Comparison of ENCODE assay signal across 8 cellular contexts in the genomic region with DNA sequence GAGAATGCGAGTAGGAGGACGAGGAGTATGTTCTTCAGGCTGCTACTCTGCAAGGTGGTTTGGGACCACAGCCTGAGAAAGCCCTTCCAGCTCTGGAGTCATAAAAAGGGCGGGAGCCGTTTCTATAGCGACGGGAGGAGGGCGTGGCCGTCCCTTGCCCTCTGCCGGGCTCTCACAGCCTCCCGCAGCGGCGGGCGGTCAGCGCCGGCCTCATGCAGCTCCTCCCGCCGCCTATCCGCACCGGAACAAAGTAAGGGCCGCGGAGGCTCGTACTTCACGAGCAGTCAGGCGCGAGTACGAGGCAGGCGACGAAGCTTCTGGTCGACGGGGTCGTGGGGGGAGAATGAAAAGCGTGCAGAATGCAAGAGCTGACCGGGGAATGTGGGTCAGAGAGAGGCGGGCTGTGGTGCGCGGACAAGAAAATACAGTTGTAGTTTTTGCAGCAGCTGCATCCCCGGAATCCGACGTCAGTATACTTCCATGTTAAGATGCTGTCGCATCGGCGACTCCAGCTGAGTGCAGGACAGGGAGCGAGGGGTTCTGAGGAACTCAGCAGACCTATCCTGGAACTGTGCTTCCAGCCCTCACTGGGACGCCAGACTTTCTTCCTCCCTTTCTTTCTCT. TPM values are rescaled to one million over a fixed set of nuclear protein-coding genes. Genes with fewer than 3 reads are reported as not detected.
DNase-seq lines count a peak whose midpoint lies in the region; ATAC-seq and TF ChIP-seq lines count a peak whose summit lies in the region.

A gene with protein sequence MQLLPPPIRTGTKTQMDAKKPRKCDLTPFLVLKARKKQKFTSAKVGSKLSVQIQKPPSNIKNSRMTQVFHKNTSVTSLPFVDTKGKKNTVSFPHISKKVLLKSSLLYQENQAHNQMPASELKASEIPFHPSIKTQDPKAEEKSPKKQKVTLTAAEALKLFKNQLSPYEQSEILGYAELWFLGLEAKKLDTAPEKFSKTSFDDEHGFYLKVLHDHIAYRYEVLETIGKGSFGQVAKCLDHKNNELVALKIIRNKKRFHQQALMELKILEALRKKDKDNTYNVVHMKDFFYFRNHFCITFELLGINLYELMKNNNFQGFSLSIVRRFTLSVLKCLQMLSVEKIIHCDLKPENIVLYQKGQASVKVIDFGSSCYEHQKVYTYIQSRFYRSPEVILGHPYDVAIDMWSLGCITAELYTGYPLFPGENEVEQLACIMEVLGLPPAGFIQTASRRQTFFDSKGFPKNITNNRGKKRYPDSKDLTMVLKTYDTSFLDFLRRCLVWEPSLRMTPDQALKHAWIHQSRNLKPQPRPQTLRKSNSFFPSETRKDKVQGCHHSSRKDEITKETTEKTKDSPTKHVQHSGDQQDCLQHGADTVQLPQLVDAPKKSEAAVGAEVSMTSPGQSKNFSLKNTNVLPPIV (plus strand): TSS at position 175 of the 624 bp plus-strand sequence. CDS start 38 bp downstream, at position 213.

- H3K9me3 Mint-ChIP-seq in CD8-positive, alpha-beta T cell: no peaks in the 10 kb centered on the region
- H3K9me3 Mint-ChIP-seq in stimulated activated naive CD8-positive, alpha-beta T cell treated with anti-CD3 and anti-CD28 coated beads, Interleukin-15, amount 100 ng/mL, for 72 hours: no peaks in the 10 kb centered on the region

- intact Hi-C loops in CD8-positive, alpha-beta T cell (cut with DNase I, micrococcal nuclease): no loop called here
- intact Hi-C loops in adrenal gland (cut with DNase I): no loop called here
- intact Hi-C loops in heart right ventricle (cut with DNase I): no loop called here

- H4K20me1 ChIP-seq in Karpas-422 (ENCODE audit: insufficient read depth, low read depth, low read length): no peaks in the 10 kb centered on the region; the same call in 1 of the 2 replicates

- H3K9me2 ChIP-seq in Karpas-422 (replicated peaks; ENCODE audit: insufficient read depth, low read length): no peaks in the 10 kb centered on the region

- WGBS in adrenal gland, 4 donors: 4 to 29% (median 10%) methylated on average over 16 to 44 of the region's 44 CpGs
- WGBS in heart right ventricle, 2 donors: 6 to 8% methylated on average over 44 of the region's 44 CpGs

- peaks cover 5% of the 10 kb centered on the region for H3K4me1 Mint-ChIP-seq in CD8-positive, alpha-beta T cell (ENCODE audit: low read depth)
- H3K4me1 Mint-ChIP-seq in stimulated activated naive CD8-positive, alpha-beta T cell treated with anti-CD3 and anti-CD28 coated beads, Interleukin-15, amount 100 ng/mL, for 72 hours: peaks cover 11% of the 10 kb centered on the region

- H3K4me2 ChIP-seq in Karpas-422 (ENCODE audit: low read depth, low read length, poor library complexity, severe bottlenecking): no peak within 1 kb of the TSS

- no peaks in the 10 kb centered on the region for H3K27me3 ChIP-seq in CD8-positive, alpha-beta T cell (ENCODE audit: insufficient read depth, low read length)
- H3K27me3 ChIP-seq in Karpas-422 (ENCODE audit: low read length): no peaks in the 10 kb centered on the region
- no peaks in the 10 kb centered on the region for H3K27me3 ChIP-seq in adrenal gland
- H3K27me3 ChIP-seq in heart right ventricle: peaks cover 0 to 13% (median 4%) of the 10 kb centered on the region in 7 donors

- H3K36me3 Mint-ChIP-seq in CD8-positive, alpha-beta T cell: no peaks in the 10 kb centered on the region

- no peak for TF ChIP-seq CTCF in CD8-positive, alpha-beta T cell (IDR thresholded peaks at IDR 0.05)
- no peak for TF ChIP-seq CTCF in adrenal gland (IDR thresholded peaks at IDR 0.05)
- TF ChIP-seq CTCF in heart right ventricle (IDR thresholded peaks at IDR 0.05): no peak

- POLR2A ChIA-PET in CD8-positive, alpha-beta T cell (lab: Charles Lee): no interaction called here

- TF ChIP-seq POLR2A in adrenal gland (IDR thresholded peaks at IDR 0.05): no peak

- H3K9me3 ChIP-seq in CD8-positive, alpha-beta T cell (ENCODE audit: low read length): no peaks in the 10 kb centered on the region
- H3K9me3 ChIP-seq in Karpas-422 (ENCODE audit: low read length): no peaks in the 10 kb centered on the region
- no peaks in the 10 kb centered on the region for H3K9me3 ChIP-seq in adrenal gland (replicated peaks in 1 of 3)
- H3K9me3 ChIP-seq in heart right ventricle: no peaks in the 10 kb centered on the region

- no peak within 1 kb of the TSS for H3K27ac ChIP-seq in CD8-positive, alpha-beta T cell (ENCODE audit: low read depth, low read length)
- H3K27ac ChIP-seq in Karpas-422 (ENCODE audit: low read length) (no peak within 1 kb of the TSS), adrenal gland (peak within 1 kb of the TSS in 1 of 5 donors; percentile 45), heart right ventricle (peak within 1 kb of the TSS in 2 of 10 donors; percentile 30 to 59)

- H3K27ac Mint-ChIP-seq in CD8-positive, alpha-beta T cell: no peak within 1 kb of the TSS
- no peak within 1 kb of the TSS for H3K27ac Mint-ChIP-seq in stimulated activated naive CD8-positive, alpha-beta T cell treated with anti-CD3 and anti-CD28 coated beads, Interleukin-15, amount 100 ng/mL, for 72 hours

- no peaks in the 10 kb centered on the region for H3K36me3 ChIP-seq in CD8-positive, alpha-beta T cell (ENCODE audit: insufficient read depth, low read length)
- peaks cover 25% of the 10 kb centered on the region; the same call in 1 of the 2 replicates for H3K36me3 ChIP-seq in Karpas-422 (ENCODE audit: insufficient read depth, low read length)
- H3K36me3 ChIP-seq in adrenal gland (replicated peaks in 1 of 2): no peaks in the 10 kb centered on the region
- H3K36me3 ChIP-seq in heart right ventricle: no peaks in the 10 kb centered on the region

- H3K79me2 ChIP-seq in Karpas-422 (ENCODE audit: low read length): no peaks in the 10 kb centered on the region

- peak within 1 kb of the TSS; percentile 49 for H3K4me3 Mint-ChIP-seq in CD8-positive, alpha-beta T cell
- peak within 1 kb of the TSS in 1 of 2 donors; percentile 41 for H3K4me3 Mint-ChIP-seq in stimulated activated naive CD8-positive, alpha-beta T cell treated with anti-CD3 and anti-CD28 coated beads, Interleukin-15, amount 100 ng/mL, for 72 hours

- H2AFZ ChIP-seq in Karpas-422 (ENCODE audit: low read length): no peak within 1 kb of the TSS

- CTCF ChIA-PET in CD8-positive, alpha-beta T cell (lab: Charles Lee): no interaction called here

- H3K4me1 ChIP-seq in CD8-positive, alpha-beta T cell (ENCODE audit: insufficient read depth, low read length): no peaks in the 10 kb centered on the region
- H3K4me1 ChIP-seq in Karpas-422 (ENCODE audit: low read length) (peaks cover 28% of the 10 kb centered on the region), adrenal gland (replicated peaks in 1 of 2) (peaks cover 3 to 7% of the 10 kb centered on the region in 2 donors), heart right ventricle (peaks cover 0 to 35% (median 3%) of the 10 kb centered on the region in 9 donors)

- no peak for ATAC-seq in CD8-positive, alpha-beta T cell
- peak; percentile 87 to 96 (median 92) for ATAC-seq in heart right ventricle
- ATAC-seq in stimulated activated naive CD8-positive, alpha-beta T cell treated with anti-CD3 and anti-CD28 coated beads, Interleukin-15, amount 100 ng/mL, for 72 hours: no peak
- ATAC-seq in GM18907 (IDR thresholded peaks at IDR 0.05; ENCODE audit: unreplicated experiment): no peak

- H3K9ac ChIP-seq in Karpas-422 (ENCODE audit: low read length): no peak within 1 kb of the TSS

- no peak for DNase-seq in CD8-positive, alpha-beta T cell
- DNase-seq in Karpas-422: no peak
- peak; percentile 72 to 89 (median 81) for DNase-seq in adrenal gland
- DNase-seq in heart right ventricle: peak; percentile 75 to 81
- peak; percentile 4 for DNase-seq in occipital lobe (lab: John Stamatoyannopoulos, UW)
- DNase-seq in stimulated activated naive CD8-positive, alpha-beta T cell treated with anti-CD3 and anti-CD28 coated beads, Interleukin-15, amount 100 ng/mL, for 72 hours: no peak
- no peak for DNase-seq in 8988T

- peaks cover 19% of the 10 kb centered on the region for H3K27me3 Mint-ChIP-seq in CD8-positive, alpha-beta T cell (ENCODE audit: low read depth)
- H3K27me3 Mint-ChIP-seq in stimulated activated naive CD8-positive, alpha-beta T cell treated with anti-CD3 and anti-CD28 coated beads, Interleukin-15, amount 100 ng/mL, for 72 hours: peaks cover 40% of the 10 kb centered on the region

- H3K4me3 ChIP-seq in CD8-positive, alpha-beta T cell (ENCODE audit: low read depth, low read length): no peak within 1 kb of the TSS
- H3K4me3 ChIP-seq in Karpas-422 (ENCODE audit: low read length) (no peak within 1 kb of the TSS), adrenal gland (peak within 1 kb of the TSS in 2 of 4 donors; percentile 17 to 47), heart right ventricle (peak within 1 kb of the TSS in 9 of 10 donors; percentile 3 to 49 (median 40))

RNA-seq across cellular contexts. Expression of the gene that starts here (rescaled TPM):
- total RNA-seq in CD8-positive, alpha-beta T cell: 1 to 10 TPM; 5.8 to 7.3 TPM
- total RNA-seq in Karpas-422 (2014; rRNA removed; shearing (Covaris generic); ENCODE audit: low replicate concordance): 27.2 and 44.9 TPM in 2 replicates
- total RNA-seq in adrenal gland (10 to 100 TPM; 24.2 to 55.1 (median 37.4) TPM), heart right ventricle (10 to 100 TPM; 21.2 to 34.3 (median 28.2) TPM), occipital lobe (23.9 TPM)
- polyA plus RNA-seq in adrenal gland (100 to 1,000 TPM in 2 of 3 donors, 10 to 100 TPM in 1; 59.7 to 123 (median 120) TPM), heart right ventricle (10 to 100 TPM; 40.4 to 64.5 TPM)

Comparison
In these comparisons a context has a peak if more than half of its experiments do, and no peak if none do; other contexts are left out.
1. ATAC-seq: peak in heart right ventricle (8 of 8); none in CD8-positive, alpha-beta T cell (single experiment), stimulated activated naive CD8-positive, alpha-beta T cell treated with anti-CD3 and anti-CD28 coated beads, Interleukin-15, amount 100 ng/mL, for 72 hours (single experiment) and GM18907 (single experiment).
2. DNase-seq: peak in adrenal gland (7 of 7), heart right ventricle (2 of 2) and occipital lobe (single experiment); none in CD8-positive, alpha-beta T cell (0 of 7), Karpas-422 (single experiment), stimulated activated naive CD8-positive, alpha-beta T cell treated with anti-CD3 and anti-CD28 coated beads, Interleukin-15, amount 100 ng/mL, for 72 hours (0 of 2) and 8988T (single experiment).
3. H3K4me3 ChIP-seq: peak in heart right ventricle (9 of 10); none in CD8-positive, alpha-beta T cell (single experiment) and Karpas-422 (single experiment).